ENCODE assay signal across 17 cellular contexts in the genomic region with DNA sequence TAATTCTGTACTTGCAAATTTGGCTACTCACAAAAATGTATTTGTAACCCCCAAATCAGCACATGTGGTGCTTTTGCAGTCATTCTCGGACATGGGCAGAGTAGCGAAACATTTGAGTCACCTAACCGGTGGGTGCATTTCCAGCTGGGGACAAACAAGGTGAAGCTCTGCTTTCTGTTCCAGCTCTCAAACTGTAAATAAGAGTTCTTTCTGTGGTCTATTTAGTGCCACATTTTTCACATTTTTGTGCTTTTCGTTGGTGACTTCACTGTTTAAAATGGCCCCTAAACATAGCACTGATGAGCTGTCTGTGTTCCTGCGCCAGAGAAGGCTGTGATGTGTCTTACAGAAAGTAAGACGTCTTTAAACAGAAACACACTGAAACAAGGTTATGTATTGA.
"Had no signal": no experiment of that assay in that cellular context is flagged by ENCODE, and none has a peak within 500 bp of the region (broad histone marks: within the 10 kb centered on the region; RNA-seq: fewer than 3 reads in every experiment).

No MANE protein-coding gene starts in this region.

- ATAC-seq: activated CD8-positive, alpha-beta T cell treated with anti-CD3 and anti-CD28 coated beads for 36 hours; activated T-cell treated with anti-CD3 and anti-CD28 coated beads, Interleukin-2, amount 50 U/mL, for 72 hours; left colon; lower lobe of right lung; right lobe of liver had no signal

- H3K36me3 ChIP-seq: breast epithelium, lower lobe of right lung, ovary, right lobe of liver, spleen, thoracic aorta had no signal

- H3K27me3 ChIP-seq: breast epithelium, ovary, right lobe of liver had no signal

- DNase-seq: activated B cell treated with CpG ODN at 0.5 μM for 24 hours; activated CD4-positive, alpha-beta T cell treated with anti-CD3 and anti-CD28 coated beads for 48 hours; activated CD8-positive, alpha-beta T cell treated with anti-CD3 and anti-CD28 coated beads for 36 hours; activated gamma-delta T cell treated with Interleukin-2 at 50 U/mL for 16 hours; activated T-cell treated with anti-CD3 and anti-CD28 coated beads, Interleukin-2, amount 50 U/mL, for 72 hours; amygdala; foreskin melanocyte; immature natural killer cell; left colon; lower lobe of right lung; midbrain; ovary; right lobe of liver; spleen had no signal

- H3K4me1 ChIP-seq: breast epithelium, lower lobe of right lung, right lobe of liver had no signal

- H3K9me3 ChIP-seq: breast epithelium, lower lobe of right lung, ovary, right lobe of liver, spleen, thoracic aorta had no signal

- H3K4me3 ChIP-seq: breast epithelium, lower lobe of right lung, ovary, right lobe of liver, spleen, thoracic aorta had no signal

- H3K27ac ChIP-seq: breast epithelium, epithelial cell of prostate, lower lobe of right lung, ovary, right lobe of liver, spleen, thoracic aorta had no signal
